16 cellular contexts compared by ENCODE assay signal in genomic region chr11:132734217-132734616, GRCh38.
DNase-seq lines count a peak whose midpoint lies in the region; ATAC-seq and TF ChIP-seq lines count a peak whose summit lies in the region.
"Had no signal": no experiment of that assay in that cellular context is flagged by ENCODE, and none has a peak within 500 bp of the region (broad histone marks: within the 10 kb centered on the region; RNA-seq: fewer than 3 reads in every experiment).

No MANE protein-coding gene starts in this region.

- CTCF ChIA-PET in mammary epithelial cell (lab: Charles Lee; ENCODE audit: low non-redundant PET) = no interaction called here

- H3K9ac ChIP-seq in mammary epithelial cell (ENCODE audit: insufficient read depth, low read length) (no peak overlapping the region), adipocyte (ENCODE audit: low read length) (no peak overlapping the region)

- TF ChIP-seq CTCF in mammary epithelial cell (conservative IDR thresholded peaks at IDR 0.05 in 1 of 2, IDR thresholded peaks at IDR 0.05 in 1 of 2; ENCODE audit: extremely low read depth in 1 of 2, insufficient read depth in 1 of 2, low read depth in 1 of 2, low read length in 2 of 2) = no peak
- no peak for TF ChIP-seq CTCF in breast epithelium (IDR thresholded peaks at IDR 0.05)
- TF ChIP-seq CTCF in gastroesophageal sphincter (IDR thresholded peaks at IDR 0.05) = no peak

- H3K79me2 ChIP-seq in mammary epithelial cell (ENCODE audit: insufficient read depth, low read length) = no peaks in the 10 kb centered on the region

- dilution Hi-C loops in mammary epithelial cell (cut with HindIII; ENCODE audit: low sequenced_read_pairs) = no loop called here

- H3K27ac ChIP-seq in mammary epithelial cell (ENCODE audit: insufficient read depth, low read depth, low read length) = no peak overlapping the region
- H3K27ac ChIP-seq in breast epithelium = no peak overlapping the region
- no peak overlapping the region for H3K27ac ChIP-seq in gastroesophageal sphincter
- H3K27ac ChIP-seq: sigmoid colon had no signal

- H3K4me3 ChIP-seq in mammary epithelial cell (replicated peaks in 1 of 3; ENCODE audit: insufficient read depth in 1 of 3, low read depth in 2 of 3, low read length in 3 of 3) (no peak overlapping the region), breast epithelium (no peak overlapping the region), adipocyte (ENCODE audit: low read length) (no peak overlapping the region), gastroesophageal sphincter (no peak overlapping the region)
- H3K4me3 ChIP-seq: sigmoid colon had no signal

- no peak overlapping the region for H2AFZ ChIP-seq in mammary epithelial cell (ENCODE audit: low read depth, low read length)

- peak; percentile 98 for DNase-seq in mammary epithelial cell
- no peak for DNase-seq in breast epithelium (ENCODE audit: low spot score in 2 of 2)
- peak; percentile 29 for DNase-seq in adipocyte (ENCODE audit: low read depth)
- DNase-seq in iris pigment epithelial cell (ENCODE audit: low read depth) = peak; percentile 67
- DNase-seq: activated T-cell treated with anti-CD3 and anti-CD28 coated beads, Interleukin-2, amount 50 U/mL, for 1 hour; AML-193; DMS 273 treated with DMSO at 0.1 percent for 48 hours; Kasumi-1; NCI-H1436 treated with DMSO at 0.1 percent for 48 hours; NCI-H510A; sigmoid colon had no signal

- intact Hi-C loops in mammary epithelial cell (cut with micrococcal nuclease) = loop anchor here (5.0 to 10.0 kb wide), 2 partner anchors 102 to 259 kb away; no protein-coding TSS in a partner anchor
- intact Hi-C loops in breast epithelium (cut with DNase I; ENCODE audit: low total_unique reads) = no loop called here

- H4K20me1 ChIP-seq in mammary epithelial cell (ENCODE audit: insufficient read depth, low read length) = no peaks in the 10 kb centered on the region

- 0% methylated on average over 2 of the region's 2 CpGs for WGBS in mammary epithelial cell (ENCODE audit: low coverage, missing lambda C conversion rate)
- WGBS in gastroesophageal sphincter (ENCODE audit: low coverage in 1 of 2), 2 donors = 66 to 68% methylated on average over 2 of the region's 2 CpGs

- H3K27me3 ChIP-seq in mammary epithelial cell (ENCODE audit: insufficient read depth, low read length) = no peaks in the 10 kb centered on the region
- no peaks in the 10 kb centered on the region for H3K27me3 ChIP-seq in breast epithelium
- no peaks in the 10 kb centered on the region for H3K27me3 ChIP-seq in adipocyte (replicated peaks; ENCODE audit: control insufficient read depth, insufficient read depth, low read length)
- no peaks in the 10 kb centered on the region for H3K27me3 ChIP-seq in gastroesophageal sphincter
- H3K27me3 ChIP-seq: sigmoid colon had no signal

- ATAC-seq in gastroesophageal sphincter = no peak
- ATAC-seq in GM18517 (IDR thresholded peaks at IDR 0.05; ENCODE audit: unreplicated experiment) = no peak
- no peak for ATAC-seq in GM19324 (IDR thresholded peaks at IDR 0.05; ENCODE audit: low FRiP score, unreplicated experiment)
- no peak for ATAC-seq in GM19467 (IDR thresholded peaks at IDR 0.05; ENCODE audit: unreplicated experiment)
- ATAC-seq: stimulated activated memory B cell treated with anti-CD40 and anti-IgM and Interleukin-4, amounts not matched to agents 10 μg/mL and 1 μg/mL and 100 μg/mL, for 72 hours had no signal

- H3K36me3 ChIP-seq in mammary epithelial cell (ENCODE audit: insufficient read depth, low read length) = no peaks in the 10 kb centered on the region
- H3K36me3 ChIP-seq in breast epithelium = no peaks in the 10 kb centered on the region
- H3K36me3 ChIP-seq in adipocyte (ENCODE audit: control insufficient read depth, insufficient read depth, low read length, severe bottlenecking) = no peaks in the 10 kb centered on the region
- H3K36me3 ChIP-seq in gastroesophageal sphincter = no peaks in the 10 kb centered on the region
- H3K36me3 ChIP-seq: sigmoid colon had no signal

- TF ChIP-seq EP300 in gastroesophageal sphincter (IDR thresholded peaks at IDR 0.05) = no peak

- H3K9me3 ChIP-seq in mammary epithelial cell (replicated peaks; ENCODE audit: insufficient read depth, low read length) (no peaks in the 10 kb centered on the region), breast epithelium (no peaks in the 10 kb centered on the region), adipocyte (ENCODE audit: control insufficient read depth, low read length) (no peaks in the 10 kb centered on the region), gastroesophageal sphincter (no peaks in the 10 kb centered on the region)
- H3K9me3 ChIP-seq: sigmoid colon had no signal

- no peak overlapping the region for H3K4me2 ChIP-seq in mammary epithelial cell (ENCODE audit: insufficient read depth, low read depth, low read length)

- peaks cover 10% of the 10 kb centered on the region for H3K4me1 ChIP-seq in mammary epithelial cell (ENCODE audit: insufficient read depth, low read length)
- no peaks in the 10 kb centered on the region for H3K4me1 ChIP-seq in breast epithelium
- H3K4me1 ChIP-seq in adipocyte (ENCODE audit: control insufficient read depth, insufficient read depth, low read length) = no peaks in the 10 kb centered on the region
- H3K4me1 ChIP-seq in gastroesophageal sphincter = no peaks in the 10 kb centered on the region
- H3K4me1 ChIP-seq: sigmoid colon had no signal

- no TSS peak for BruUV-seq in mammary epithelial cell (replicated peaks; lab: Mats Ljungman, UMichigan)

- TF ChIP-seq POLR2A in breast epithelium (IDR thresholded peaks at IDR 0.05) = no peak
- no peak for TF ChIP-seq POLR2A in gastroesophageal sphincter (IDR thresholded peaks at IDR 0.05)

- in situ Hi-C loops in mammary epithelial cell (cut with MboI; ENCODE audit: low sequenced_read_pairs in 2 of 2) = no loop called here

Comparison
In these comparisons a context has a peak if more than half of its experiments do, and no peak if none do; other contexts are left out.
1. DNase-seq: peak in mammary epithelial cell (single experiment), adipocyte (single experiment) and iris pigment epithelial cell (single experiment); none in breast epithelium (0 of 2).